In the genomic region with DNA sequence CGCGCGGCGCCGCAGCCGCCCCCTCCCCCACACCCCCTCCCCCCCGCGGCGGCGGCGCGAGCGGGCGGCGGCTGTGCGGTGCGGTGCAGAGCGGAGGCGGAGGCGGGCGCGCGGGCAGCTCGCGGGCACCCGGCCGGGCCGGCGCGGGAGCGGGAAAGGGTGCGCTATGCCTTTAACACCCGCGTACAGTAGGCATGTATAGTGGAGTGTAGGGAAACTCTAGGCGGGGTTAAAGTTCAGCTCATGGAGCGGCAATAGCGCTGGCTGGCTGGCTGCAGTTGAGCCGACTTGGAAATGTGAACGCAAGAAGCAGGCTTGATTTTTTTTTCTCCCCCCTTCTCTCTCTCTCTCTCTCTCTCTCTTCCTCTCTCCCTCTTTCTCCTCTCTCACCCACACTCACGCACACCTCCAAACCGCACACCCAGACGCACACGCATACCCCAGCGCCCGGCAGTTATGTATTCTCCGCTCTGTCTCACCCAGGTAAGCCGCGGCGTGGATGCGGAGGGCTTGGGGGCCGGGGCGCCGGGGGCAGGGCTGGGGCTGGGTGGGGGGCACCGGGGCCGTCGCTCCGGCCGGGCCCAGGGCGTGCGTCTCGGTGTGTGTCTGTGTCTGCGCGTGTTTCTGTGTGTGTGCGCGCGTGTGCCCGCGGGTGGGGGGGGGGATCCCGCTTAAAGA, we compare ENCODE assay signal across 8 cellular contexts. TPM values are rescaled to one million over a fixed set of nuclear protein-coding genes. Genes with fewer than 3 reads are reported as not detected.
DNase-seq lines count a peak whose midpoint lies in the region; ATAC-seq and TF ChIP-seq lines count a peak whose summit lies in the region.

A gene (plus strand): TSS at position 226 of the 678 bp plus-strand sequence.

- no peaks in the 10 kb centered on the region for H3K36me3 Mint-ChIP-seq in activated naive CD8-positive, alpha-beta T cell
- H3K36me3 Mint-ChIP-seq in neural progenitor cell, result peaks cover 6% of the 10 kb centered on the region

- peak within 1 kb of the TSS; percentile 77 for H2AFZ ChIP-seq in neural progenitor cell (replicated peaks)

- H3K79me2 ChIP-seq in neural progenitor cell (ENCODE audit: low read depth), result no peaks in the 10 kb centered on the region

- DNase-seq in AG04449 (ENCODE audit: low read depth, low spot score) (no peak), HEK293T (ENCODE audit: extremely low spot score) (peak; percentile 76), Peyer's patch (peak in 2 of 3 donors; percentile 79 to 84), globus pallidus (ENCODE audit: low spot score) (peak; percentile 70), neural progenitor cell (ENCODE audit: low spot score) (no peak), midbrain (lab: John Stamatoyannopoulos, UW) (no peak)

- no peaks in the 10 kb centered on the region for H3K27me3 Mint-ChIP-seq in activated naive CD8-positive, alpha-beta T cell
- peaks cover 35% of the 10 kb centered on the region for H3K27me3 Mint-ChIP-seq in neural progenitor cell (ENCODE audit: insufficient read depth, low read depth)

- no peaks in the 10 kb centered on the region for H3K9me3 Mint-ChIP-seq in activated naive CD8-positive, alpha-beta T cell (ENCODE audit: low read depth)
- H3K9me3 Mint-ChIP-seq in neural progenitor cell, result peaks cover 3% of the 10 kb centered on the region

- peak within 1 kb of the TSS; percentile 77 for H3K27ac Mint-ChIP-seq in activated naive CD8-positive, alpha-beta T cell
- H3K27ac Mint-ChIP-seq in neural progenitor cell, result peak within 1 kb of the TSS; percentile 79

- H3K4me3 Mint-ChIP-seq in activated naive CD8-positive, alpha-beta T cell, result peak within 1 kb of the TSS; percentile 90
- peak within 1 kb of the TSS; percentile 96 for H3K4me3 Mint-ChIP-seq in neural progenitor cell

- no peaks in the 10 kb centered on the region for H3K9me3 ChIP-seq in Peyer's patch
- no peaks in the 10 kb centered on the region for H3K9me3 ChIP-seq in neural progenitor cell (ENCODE audit: low read depth)

- POLR2A ChIA-PET in AG04449 (lab: Yijun Ruan, JAX) (interaction anchor here (0.6 kb wide), 1 partner anchor 18 kb away, joined by 3 read pairs; no protein-coding TSS in a partner anchor), HEK293T (lab: Yijun Ruan, JAX) (interaction anchor here (0.5 to 2.2 kb wide), 16 partner anchors 12 to 309 kb away, joined by 3 to 12 read pairs (median 3); no protein-coding TSS in a partner anchor)

- peaks cover 46% of the 10 kb centered on the region for H4K20me1 ChIP-seq in neural progenitor cell (ENCODE audit: low read depth)

- H3K36me3 ChIP-seq in Peyer's patch (no peaks in the 10 kb centered on the region), neural progenitor cell (no peaks in the 10 kb centered on the region)

- H3K4me3 ChIP-seq in AG04449 (ENCODE audit: low read depth, low read length) (peak within 1 kb of the TSS; percentile 72), Peyer's patch (peak within 1 kb of the TSS; percentile 66 to 96 (median 76)), neural progenitor cell (peak within 1 kb of the TSS; percentile 64)

- CTCF ChIA-PET in AG04449 (lab: Yijun Ruan, JAX) (interaction anchor here (1.1 to 3.1 kb wide), 2 partner anchors 33 to 74 kb away, joined by 3 to 15 read pairs; no protein-coding TSS in a partner anchor), HEK293T (lab: Yijun Ruan, JAX) (interaction anchor here (0.6 kb wide), 2 partner anchors 12 to 27 kb away, joined by 3 to 6 read pairs; no protein-coding TSS in a partner anchor)

- peak in 1 of 2 donors; percentile 17 for TF ChIP-seq POLR2A in Peyer's patch (IDR thresholded peaks at IDR 0.05)

- no peak for ATAC-seq in HG02798 (IDR thresholded peaks at IDR 0.05; ENCODE audit: poor library complexity, unreplicated experiment)

- H3K27me3 ChIP-seq in Peyer's patch (no peaks in the 10 kb centered on the region), neural progenitor cell (peaks cover 94% of the 10 kb centered on the region)

- H3K9ac ChIP-seq in neural progenitor cell, result no peak within 1 kb of the TSS

- H3K27ac ChIP-seq in Peyer's patch (peak within 1 kb of the TSS; percentile 74 to 93 (median 84)), neural progenitor cell (no peak within 1 kb of the TSS)

- peaks cover 50% of the 10 kb centered on the region for H3F3A ChIP-seq in neural progenitor cell (ENCODE audit: low read depth)

- TF ChIP-seq CTCF in AG04449 (IDR thresholded peaks at IDR 0.05; ENCODE audit: insufficient read depth, low read length, missing control alignments) (no peak), Peyer's patch (IDR thresholded peaks at IDR 0.05) (no peak), neural progenitor cell (IDR thresholded peaks at IDR 0.05) (no peak)

- peaks cover 0 to 51% (median 6%) of the 10 kb centered on the region in 4 donors for H3K4me1 ChIP-seq in Peyer's patch
- peaks cover 14% of the 10 kb centered on the region for H3K4me1 ChIP-seq in neural progenitor cell

- H3K4me1 Mint-ChIP-seq in activated naive CD8-positive, alpha-beta T cell (ENCODE audit: low read depth), result peaks cover 45% of the 10 kb centered on the region
- H3K4me1 Mint-ChIP-seq in neural progenitor cell, result peaks cover 44% of the 10 kb centered on the region

- H3K4me2 ChIP-seq in neural progenitor cell, result peak within 1 kb of the TSS; percentile 96

TF ChIP-seq in HEK293T, 16 proteins besides CTCF, POLR2A, EP300 and RAD21:
- TF ChIP-seq ELF4 (IDR thresholded peaks at IDR 0.05), result no peak
- 0 out of 2 replicates have a peak, but pooled peaks have one; percentile 32 for TF ChIP-seq TARDBP (IDR thresholded peaks at IDR 0.05)
- TF ChIP-seq L3MBTL2 (conservative IDR thresholded peaks at IDR 0.05), result peak; percentile 55
- TF ChIP-seq HDGF (IDR thresholded peaks at IDR 0.05; ENCODE audit: borderline replicate concordance), result no peak
- TF ChIP-seq ZNF384 (IDR thresholded peaks at IDR 0.05), result peak; percentile 80
- TF ChIP-seq CTBP1 (IDR thresholded peaks at IDR 0.05; ENCODE audit: borderline replicate concordance), result 0 out of 2 replicates have a peak, but pooled peaks have one; percentile 50
TF ChIP-seq in HEK293T: peak in this region for 4.

RNA-seq across cellular contexts. Expression of the gene that starts here (rescaled TPM):
- total RNA-seq in Peyer's patch (100 to 1,000 TPM in 1 of 4 donors, 10 to 100 TPM in 3; 32.0 to 160 (median 32.9) TPM), neural progenitor cell (ENCODE audit: low replicate concordance) (1.7 and 5.3 TPM in 2 replicates)

Comparison
In these comparisons a context has a peak if more than half of its experiments do, and no peak if none do; other contexts are left out.
1. DNase-seq: peak in HEK293T (single experiment), Peyer's patch (2 of 3) and globus pallidus (single experiment); none in AG04449 (single experiment), neural progenitor cell (single experiment) and midbrain (single experiment).
2. Peak in every context shown above with its lines, with median percentiles within 50 percentile points of each other: H3K4me3 ChIP-seq.